In the genomic region with DNA sequence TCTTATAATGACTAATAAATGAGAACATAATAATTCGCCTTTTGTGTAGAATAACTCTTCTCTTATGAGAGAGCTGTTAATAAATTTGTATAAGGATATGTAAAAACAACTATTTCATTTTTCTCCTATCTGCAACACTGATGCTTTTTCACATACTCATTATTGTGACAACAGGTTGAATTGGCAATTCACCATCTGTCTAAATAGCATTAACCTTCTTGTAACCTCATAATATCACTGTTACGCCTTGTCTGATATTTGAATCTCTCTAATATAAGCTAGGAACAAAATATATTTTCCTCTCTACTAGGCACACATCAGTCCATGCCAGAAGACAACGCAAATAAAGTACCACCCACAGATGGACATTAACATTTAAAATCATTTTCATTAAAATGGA, we compare ENCODE assay signal across 25 cellular contexts.
"Had no signal": no experiment of that assay in that cellular context is flagged by ENCODE, and none has a peak within 500 bp of the region (broad histone marks: within the 10 kb centered on the region; RNA-seq: fewer than 3 reads in every experiment).

No MANE protein-coding gene starts in this region.

- DNase-seq: activated CD4-positive, alpha-beta T cell treated with anti-CD3 and anti-CD28 coated beads, Interleukin-2, amount 10 ng/mL, durations not matched to agents 24 days and 14 days; activated CD4-positive, alpha-beta T cell treated with anti-CD3 and anti-CD28 coated beads, Interleukin-2, amount 50 U/mL, for 4 hours; activated CD8-positive, alpha-beta T cell treated with anti-CD3 and anti-CD28 coated beads for 36 hours; activated effector memory CD4-positive, alpha-beta T cell treated with anti-CD3 and anti-CD28 coated beads, Interleukin-2, amount 50 U/mL, for 16 hours; activated naive CD4-positive, alpha-beta T cell; activated naive CD4-positive, alpha-beta T cell treated with anti-CD3 and anti-CD28 coated beads, Interleukin-2, amount 50 U/mL, for 16 hours; activated naive CD8-positive, alpha-beta T cell treated with anti-CD3 and anti-CD28 coated beads for 36 hours; activated T-cell treated with anti-CD3 and anti-CD28 coated beads, Interleukin-2, amount 50 U/mL, for 1 hour; activated T-cell treated with anti-CD3 and anti-CD28 coated beads, Interleukin-2, amount 50 U/mL, for 72 hours; amniotic stem cell; aorta; brain microvascular endothelial cell; central memory CD4-positive, alpha-beta T cell; NCI-H1092 treated with DMSO at 0.1 percent for 48 hours; NCI-H146; NCI-H1930; NCI-H2081 treated with DMSO at 0.1 percent for 48 hours; NCI-H2227 treated with DMSO at 0.1 percent for 48 hours; NCI-H510A treated with DMSO at 0.1 percent for 48 hours; RPMI8226; SHP77 treated with DMSO at 0.1 percent for 48 hours; SK-N-SH had no signal

- H3K9me3 ChIP-seq: SJSA1, SK-N-SH had no signal

- H3K36me3 ChIP-seq: brain microvascular endothelial cell, SJSA1 had no signal

- ATAC-seq: activated CD8-positive, alpha-beta T cell treated with anti-CD3 and anti-CD28 coated beads for 36 hours; activated T-cell treated with anti-CD3 and anti-CD28 coated beads, Interleukin-2, amount 50 U/mL, for 72 hours; activated T-helper 17 cell treated with anti-CD3 and anti-CD28 coated beads, Interleukin-2, amount 50 U/mL, for 72 hours; Panc1 had no signal

- H3K4me3 ChIP-seq: SJSA1 had no signal

- H3K4me1 ChIP-seq: SJSA1 had no signal

- H3K27me3 ChIP-seq: brain microvascular endothelial cell, SJSA1 had no signal

- H3K27ac ChIP-seq: brain microvascular endothelial cell, SJSA1 had no signal
